ENCODE assay signal across 8 cellular contexts in the genomic region with DNA sequence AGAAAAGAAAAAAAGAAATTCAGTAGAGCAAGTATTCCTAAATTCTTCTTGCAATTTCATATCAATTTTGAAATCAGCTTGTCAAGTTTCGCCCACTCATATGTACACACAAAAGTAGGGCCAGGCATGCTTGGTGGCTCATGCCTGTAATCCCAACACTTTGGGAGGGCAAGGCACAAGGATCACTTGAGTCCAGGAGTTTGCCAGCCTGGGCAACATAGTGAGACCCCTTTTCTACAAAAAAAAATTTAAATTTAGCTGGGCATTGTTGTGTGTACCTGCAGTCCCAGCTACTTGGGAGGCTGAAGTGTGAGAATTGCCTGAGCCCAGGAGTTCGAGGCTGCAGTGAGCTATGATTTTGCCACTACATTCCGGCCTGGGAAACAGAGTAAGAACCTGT.
"Had no signal": no experiment of that assay in that cellular context is flagged by ENCODE, and none has a peak within 500 bp of the region (broad histone marks: within the 10 kb centered on the region; RNA-seq: fewer than 3 reads in every experiment).

No MANE protein-coding gene starts in this region.

- DNase-seq: GDM1, GF-D8 had no signal

- H3K4me3 ChIP-seq: GM12878 had no signal

- ATAC-seq: GM12878 had no signal

- FAIRE-seq: G401.6, GM12878, GM12891, GM12892, GM18507, GM19239 had no signal
